15 cellular contexts compared by ENCODE assay signal in genomic region chr12:106290666-106291065, GRCh38. TPM values are rescaled to one million over a fixed set of nuclear protein-coding genes. Genes with fewer than 3 reads are reported as not detected.
DNase-seq lines count a peak whose midpoint lies in the region; ATAC-seq and TF ChIP-seq lines count a peak whose summit lies in the region.
"Had no signal": no experiment of that assay in that cellular context is flagged by ENCODE, and none has a peak within 500 bp of the region (broad histone marks: within the 10 kb centered on the region; RNA-seq: fewer than 3 reads in every experiment).

No MANE protein-coding gene starts in this region.

- H3K9me2 ChIP-seq in hepatocyte (replicated peaks; ENCODE audit: insufficient read depth): no peaks in the 10 kb centered on the region

- H2AFZ ChIP-seq in hepatocyte: no peak overlapping the region

- no peaks in the 10 kb centered on the region for H3K9me3 Mint-ChIP-seq in stimulated activated naive B cell treated with anti-CD40 and anti-IgM and Interleukin-4, amounts not matched to agents 10 μg/mL and 1 μg/mL and 100 μg/mL, for 72 hours
- no peaks in the 10 kb centered on the region for H3K9me3 Mint-ChIP-seq in T-helper 2 cell treated with Interferon-gamma antibody and Interleukin-4, amounts not matched to agents 5 μg/mL and 100 μg/mL, for 36 hours

- no peak overlapping the region for H3K4me3 Mint-ChIP-seq in stimulated activated naive B cell treated with anti-CD40 and anti-IgM and Interleukin-4, amounts not matched to agents 10 μg/mL and 1 μg/mL and 100 μg/mL, for 72 hours
- H3K4me3 Mint-ChIP-seq in T-helper 2 cell treated with Interferon-gamma antibody and Interleukin-4, amounts not matched to agents 5 μg/mL and 100 μg/mL, for 36 hours: no peak overlapping the region
- H3K4me3 Mint-ChIP-seq: CD4-positive, CD25-positive, alpha-beta regulatory T cell had no signal

- peak; percentile 7 for DNase-seq in NCI-H2029 (lab: John Stamatoyannopoulos, UW)
- no peak for DNase-seq in NCI-H2029 treated with DMSO at 0.1 percent for 48 hours (lab: John Stamatoyannopoulos, UW)
- peak; percentile 84 for DNase-seq in NCI-H69 (lab: John Stamatoyannopoulos, UW)
- no peak for DNase-seq in hepatocyte (ENCODE audit: low spot score)
- DNase-seq in stimulated activated naive B cell treated with anti-CD40 and anti-IgM and Interleukin-4, amounts not matched to agents 10 μg/mL and 1 μg/mL and 100 μg/mL, for 72 hours: no peak
- DNase-seq in effector CD4-positive, alpha-beta T cell: no peak
- no peak for DNase-seq in T-helper 2 cell treated with Interferon-gamma antibody and Interleukin-4, amounts not matched to agents 5 μg/mL and 100 μg/mL, for 36 hours (ENCODE audit: low spot score)
- DNase-seq: 8988T; ACHN; CD4-positive, CD25-positive, alpha-beta regulatory T cell; GM23248 had no signal

- no peaks in the 10 kb centered on the region for H3K9me3 ChIP-seq in hepatocyte (ENCODE audit: low read depth)
- H3K9me3 ChIP-seq: BLaER1 treated with 17β-estradiol and CSF1 and Interleukin-3, amounts not matched to agents 10 nM and 100 nM had no signal

- no peak overlapping the region for H3K4me2 ChIP-seq in hepatocyte
- H3K4me2 ChIP-seq: BLaER1 treated with 17β-estradiol and CSF1 and Interleukin-3, amounts not matched to agents 10 nM and 100 nM had no signal

- no peaks in the 10 kb centered on the region for H3K27me3 Mint-ChIP-seq in stimulated activated naive B cell treated with anti-CD40 and anti-IgM and Interleukin-4, amounts not matched to agents 10 μg/mL and 1 μg/mL and 100 μg/mL, for 72 hours
- H3K27me3 Mint-ChIP-seq in T-helper 2 cell treated with Interferon-gamma antibody and Interleukin-4, amounts not matched to agents 5 μg/mL and 100 μg/mL, for 36 hours (ENCODE audit: low read depth): peaks cover 2% of the 10 kb centered on the region

- no peak overlapping the region for H3K4me3 ChIP-seq in hepatocyte
- H3K4me3 ChIP-seq: BLaER1 treated with 17β-estradiol and CSF1 and Interleukin-3, amounts not matched to agents 10 nM and 100 nM; GM23248 had no signal

- no peaks in the 10 kb centered on the region for H3K36me3 Mint-ChIP-seq in stimulated activated naive B cell treated with anti-CD40 and anti-IgM and Interleukin-4, amounts not matched to agents 10 μg/mL and 1 μg/mL and 100 μg/mL, for 72 hours
- no peaks in the 10 kb centered on the region for H3K36me3 Mint-ChIP-seq in T-helper 2 cell treated with Interferon-gamma antibody and Interleukin-4, amounts not matched to agents 5 μg/mL and 100 μg/mL, for 36 hours (ENCODE audit: low read depth)
- H3K36me3 Mint-ChIP-seq: CD4-positive, CD25-positive, alpha-beta regulatory T cell had no signal

- 97% methylated on average over 2 of the region's 2 CpGs for WGBS in hepatocyte (ENCODE audit: low lambda C conversion rate, missing lambda C conversion rate)

- peak overlapping the region; percentile 78 for H3K27ac ChIP-seq in hepatocyte
- H3K27ac ChIP-seq: BLaER1 treated with 17β-estradiol and CSF1 and Interleukin-3, amounts not matched to agents 10 nM and 100 nM; GM23248; HL-60 had no signal

- peaks cover 16% of the 10 kb centered on the region for H3K4me1 ChIP-seq in hepatocyte (ENCODE audit: insufficient read depth)

- H3K79me2 ChIP-seq in hepatocyte: no peaks in the 10 kb centered on the region

- ATAC-seq in stimulated activated naive B cell treated with anti-CD40 and anti-IgM and Interleukin-4, amounts not matched to agents 10 μg/mL and 1 μg/mL and 100 μg/mL, for 72 hours (replicated peaks): no peak
- ATAC-seq in GM19351 (IDR thresholded peaks at IDR 0.05; ENCODE audit: unreplicated experiment): no peak
- ATAC-seq: HCT116 had no signal

- H3K4me1 Mint-ChIP-seq in stimulated activated naive B cell treated with anti-CD40 and anti-IgM and Interleukin-4, amounts not matched to agents 10 μg/mL and 1 μg/mL and 100 μg/mL, for 72 hours: peaks cover 7 to 14% of the 10 kb centered on the region in 2 donors
- peaks cover 5% of the 10 kb centered on the region for H3K4me1 Mint-ChIP-seq in T-helper 2 cell treated with Interferon-gamma antibody and Interleukin-4, amounts not matched to agents 5 μg/mL and 100 μg/mL, for 36 hours (ENCODE audit: low read depth)

- no peaks in the 10 kb centered on the region for H3K27me3 ChIP-seq in hepatocyte
- H3K27me3 ChIP-seq: BLaER1 treated with 17β-estradiol and CSF1 and Interleukin-3, amounts not matched to agents 10 nM and 100 nM had no signal

- H4K20me1 ChIP-seq in hepatocyte (ENCODE audit: insufficient read depth, poor library complexity, severe bottlenecking): no peaks in the 10 kb centered on the region
- H4K20me1 ChIP-seq: BLaER1 treated with 17β-estradiol and CSF1 and Interleukin-3, amounts not matched to agents 10 nM and 100 nM had no signal

- TF ChIP-seq CTCF in hepatocyte (IDR thresholded peaks at IDR 0.05; ENCODE audit: poor library complexity): no peak

- peak overlapping the region; percentile 4 for H3K27ac Mint-ChIP-seq in stimulated activated naive B cell treated with anti-CD40 and anti-IgM and Interleukin-4, amounts not matched to agents 10 μg/mL and 1 μg/mL and 100 μg/mL, for 72 hours
- H3K27ac Mint-ChIP-seq in T-helper 2 cell treated with Interferon-gamma antibody and Interleukin-4, amounts not matched to agents 5 μg/mL and 100 μg/mL, for 36 hours: no peak overlapping the region
- H3K27ac Mint-ChIP-seq: CD4-positive, CD25-positive, alpha-beta regulatory T cell had no signal

- H3K36me3 ChIP-seq in hepatocyte (replicated peaks; ENCODE audit: insufficient read depth, low read depth): no peaks in the 10 kb centered on the region
- H3K36me3 ChIP-seq: BLaER1 treated with 17β-estradiol and CSF1 and Interleukin-3, amounts not matched to agents 10 nM and 100 nM had no signal

RNA-seq across cellular contexts. Expression of gene TCP11L2, which starts 11.9 kb away (rescaled TPM):
- total RNA-seq in hepatocyte: 30.7 and 38.4 TPM in 2 replicates
- polyA plus RNA-seq in hepatocyte: 8.5 and 9.6 TPM in 2 replicates

RNA-seq across cellular contexts. Expression of gene CKAP4, which starts 42.8 kb away (rescaled TPM):
- total RNA-seq in hepatocyte: 140 and 151 TPM in 2 replicates
- polyA plus RNA-seq in hepatocyte: 258 and 266 TPM in 2 replicates

Comparison
In these comparisons a context has a peak if more than half of its experiments do, and no peak if none do; other contexts are left out.
1. DNase-seq: peak in NCI-H2029 (single experiment) and NCI-H69 (single experiment); none in NCI-H2029 treated with DMSO at 0.1 percent for 48 hours (single experiment), hepatocyte (single experiment), stimulated activated naive B cell treated with anti-CD40 and anti-IgM and Interleukin-4, amounts not matched to agents 10 μg/mL and 1 μg/mL and 100 μg/mL, for 72 hours (single experiment), effector CD4-positive, alpha-beta T cell (single experiment) and T-helper 2 cell treated with Interferon-gamma antibody and Interleukin-4, amounts not matched to agents 5 μg/mL and 100 μg/mL, for 36 hours (single experiment).